In the genomic region with DNA sequence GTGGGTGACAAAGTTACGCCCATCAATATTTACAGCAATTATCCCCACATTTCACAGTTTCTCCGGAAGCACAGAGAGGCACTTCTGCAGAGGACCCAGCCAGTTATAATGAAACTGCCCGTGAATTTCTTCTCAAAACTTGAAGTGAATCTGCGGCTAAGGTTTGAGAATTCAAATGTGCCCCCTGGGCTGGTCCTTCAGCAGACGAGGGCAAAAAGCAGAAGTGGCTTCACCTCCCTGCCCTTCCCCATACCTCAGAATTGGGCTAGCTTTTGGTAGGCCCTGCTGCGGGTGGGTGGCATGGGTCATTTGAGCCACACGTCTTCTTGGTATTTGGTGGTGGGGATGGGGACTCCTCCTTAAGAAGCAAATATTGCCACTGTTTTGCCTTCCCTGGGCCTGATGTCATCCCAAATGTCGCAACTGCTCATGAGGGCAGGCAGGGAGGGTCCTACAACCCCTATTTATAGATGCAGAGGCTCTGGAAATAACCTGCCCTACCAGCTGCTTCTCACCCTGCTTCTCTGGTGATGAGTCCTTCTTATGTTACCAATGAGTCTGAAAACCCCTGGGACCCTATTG, we compare ENCODE assay signal across 12 cellular contexts. TPM values are rescaled to one million over a fixed set of nuclear protein-coding genes. Genes with fewer than 3 reads are reported as not detected.
DNase-seq lines count a peak whose midpoint lies in the region; ATAC-seq and TF ChIP-seq lines count a peak whose summit lies in the region.
"Had no signal": no experiment of that assay in that cellular context is flagged by ENCODE, and none has a peak within 500 bp of the region (broad histone marks: within the 10 kb centered on the region; RNA-seq: fewer than 3 reads in every experiment).

No MANE protein-coding gene starts in this region.

- H3K36me3 ChIP-seq in naive thymus-derived CD4-positive, alpha-beta T cell (ENCODE audit: control insufficient read depth in 2 of 3, insufficient read depth in 3 of 3, low read length in 3 of 3) = no peaks in the 10 kb centered on the region
- H3K36me3 ChIP-seq: thoracic aorta had no signal

- peak; percentile 10 for DNase-seq in LHCN-M2 (ENCODE audit: low read depth)
- DNase-seq in naive thymus-derived CD4-positive, alpha-beta T cell = no peak
- DNase-seq in NCI-H2081 treated with DMSO at 0.1 percent for 48 hours (lab: John Stamatoyannopoulos, UW) = no peak
- DNase-seq in HuH-7 (ENCODE audit: low spot score) = no peak
- no peak for DNase-seq in NCI-H2171 (lab: John Stamatoyannopoulos, UW)
- no peak for DNase-seq in COR-L47 (lab: John Stamatoyannopoulos, UW)
- DNase-seq: SHP77 treated with DMSO at 0.1 percent for 48 hours had no signal

- no peaks in the 10 kb centered on the region for H3K4me1 ChIP-seq in naive thymus-derived CD4-positive, alpha-beta T cell (ENCODE audit: control insufficient read depth in 2 of 2, insufficient read depth in 2 of 2, low read length in 2 of 2)

- peaks cover 0 to 11% (median 0%) of the 10 kb centered on the region in 5 donors for H3K36me3 Mint-ChIP-seq in naive thymus-derived CD4-positive, alpha-beta T cell

- CTCF ChIA-PET in naive thymus-derived CD4-positive, alpha-beta T cell (lab: Charles Lee) = no interaction called here

- H3K27ac Mint-ChIP-seq in naive thymus-derived CD4-positive, alpha-beta T cell = no peak overlapping the region

- peak; percentile 45 for TF ChIP-seq POLR2A in GM18526 (IDR thresholded peaks at IDR 0.05; ENCODE audit: extremely low read depth, insufficient read length)

- no peak overlapping the region for H3K4me3 Mint-ChIP-seq in naive thymus-derived CD4-positive, alpha-beta T cell

- peaks cover 0 to 16% (median 4%) of the 10 kb centered on the region in 5 donors for H3K27me3 Mint-ChIP-seq in naive thymus-derived CD4-positive, alpha-beta T cell

- ATAC-seq in GM21825 (IDR thresholded peaks at IDR 0.05; ENCODE audit: unreplicated experiment) = peak; percentile 32
- ATAC-seq in naive thymus-derived CD4-positive, alpha-beta T cell = peak; percentile 63

- H3K27ac ChIP-seq in naive thymus-derived CD4-positive, alpha-beta T cell (ENCODE audit: low read depth, low read length) = no peak overlapping the region
- H3K27ac ChIP-seq: epithelial cell of prostate, KMS-11, thoracic aorta had no signal

- intact Hi-C loops in naive thymus-derived CD4-positive, alpha-beta T cell (cut with micrococcal nuclease) = no loop called here

- peaks cover 0 to 14% (median 5%) of the 10 kb centered on the region in 11 donors for H3K9me3 Mint-ChIP-seq in naive thymus-derived CD4-positive, alpha-beta T cell

- H3K4me3 ChIP-seq in naive thymus-derived CD4-positive, alpha-beta T cell (ENCODE audit: low read length) = no peak overlapping the region
- H3K4me3 ChIP-seq: thoracic aorta had no signal

- H3K9me3 ChIP-seq in naive thymus-derived CD4-positive, alpha-beta T cell (ENCODE audit: control insufficient read depth in 2 of 3, low read length in 3 of 3) = no peaks in the 10 kb centered on the region
- H3K9me3 ChIP-seq: thoracic aorta had no signal

- H3K4me1 Mint-ChIP-seq in naive thymus-derived CD4-positive, alpha-beta T cell = no peaks in the 10 kb centered on the region

- POLR2A ChIA-PET in naive thymus-derived CD4-positive, alpha-beta T cell (lab: Charles Lee) = no interaction called here

- no peaks in the 10 kb centered on the region for H3K27me3 ChIP-seq in naive thymus-derived CD4-positive, alpha-beta T cell (ENCODE audit: control insufficient read depth in 2 of 2, insufficient read depth in 2 of 2, low read length in 2 of 2)

RNA-seq across cellular contexts. Expression of a gene that starts 16.6 kb away (rescaled TPM):
- not detected in 2 replicates for total RNA-seq in LHCN-M2 (2014; rRNA removed)
- not detected for polyA plus RNA-seq in LHCN-M2 (2012)
- total RNA-seq in naive thymus-derived CD4-positive, alpha-beta T cell = 10 to 100 TPM in 1 of 5 experiments, 1 to 10 TPM in 3, under 1 TPM in 1; 0.56 to 39.3 (median 1.8) TPM
- polyA plus RNA-seq in naive thymus-derived CD4-positive, alpha-beta T cell = under 1 TPM; 0.12 to 0.63 TPM
